In the genomic region with DNA sequence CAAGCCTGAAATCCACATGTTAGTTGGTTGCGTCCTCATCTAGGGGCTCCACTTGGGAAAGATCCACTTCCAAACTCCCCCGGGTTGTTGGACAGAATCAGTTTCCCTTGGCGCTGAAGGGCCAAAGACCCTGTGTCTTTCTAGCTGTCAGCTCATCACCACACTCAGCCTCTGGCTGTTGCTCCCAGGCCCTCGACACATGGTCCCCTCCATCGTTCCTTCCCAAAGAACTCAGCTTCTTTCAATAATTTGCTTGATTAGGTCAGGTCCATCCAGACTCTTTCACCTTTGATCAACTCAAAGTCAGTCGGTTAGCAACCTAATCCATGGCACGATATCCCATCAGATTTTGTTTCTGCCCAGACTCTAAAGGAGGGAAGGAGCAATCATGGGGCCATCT, we compare ENCODE assay signal across 2 cellular contexts.
TF ChIP-seq lines count a peak whose summit lies in the region.

No MANE protein-coding gene starts in this region.

TF ChIP-seq in HepG2, 621 proteins besides CTCF, POLR2A, EP300 and RAD21 (continued from another document):
- TF ChIP-seq, protein P1, sequence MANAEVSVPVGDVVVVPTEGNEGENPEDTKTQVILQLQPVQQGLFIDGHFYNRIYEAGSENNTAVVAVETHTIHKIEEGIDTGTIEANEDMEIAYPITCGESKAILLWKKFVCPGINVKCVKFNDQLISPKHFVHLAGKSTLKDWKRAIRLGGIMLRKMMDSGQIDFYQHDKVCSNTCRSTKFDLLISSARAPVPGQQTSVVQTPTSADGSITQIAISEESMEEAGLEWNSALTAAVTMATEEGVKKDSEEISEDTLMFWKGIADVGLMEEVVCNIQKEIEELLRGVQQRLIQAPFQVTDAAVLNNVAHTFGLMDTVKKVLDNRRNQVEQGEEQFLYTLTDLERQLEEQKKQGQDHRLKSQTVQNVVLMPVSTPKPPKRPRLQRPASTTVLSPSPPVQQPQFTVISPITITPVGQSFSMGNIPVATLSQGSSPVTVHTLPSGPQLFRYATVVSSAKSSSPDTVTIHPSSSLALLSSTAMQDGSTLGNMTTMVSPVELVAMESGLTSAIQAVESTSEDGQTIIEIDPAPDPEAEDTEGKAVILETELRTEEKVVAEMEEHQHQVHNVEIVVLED (CRISPR knock-in tag; IDR thresholded peaks at IDR 0.05; ENCODE audit: borderline replicate concordance): no peak
TF ChIP-seq in HepG2: peak in this region for 1.

TF ChIP-seq in neural cell, 6 proteins besides CTCF, POLR2A, EP300 and RAD21 (continued from another document):
- TF ChIP-seq, protein P2, sequence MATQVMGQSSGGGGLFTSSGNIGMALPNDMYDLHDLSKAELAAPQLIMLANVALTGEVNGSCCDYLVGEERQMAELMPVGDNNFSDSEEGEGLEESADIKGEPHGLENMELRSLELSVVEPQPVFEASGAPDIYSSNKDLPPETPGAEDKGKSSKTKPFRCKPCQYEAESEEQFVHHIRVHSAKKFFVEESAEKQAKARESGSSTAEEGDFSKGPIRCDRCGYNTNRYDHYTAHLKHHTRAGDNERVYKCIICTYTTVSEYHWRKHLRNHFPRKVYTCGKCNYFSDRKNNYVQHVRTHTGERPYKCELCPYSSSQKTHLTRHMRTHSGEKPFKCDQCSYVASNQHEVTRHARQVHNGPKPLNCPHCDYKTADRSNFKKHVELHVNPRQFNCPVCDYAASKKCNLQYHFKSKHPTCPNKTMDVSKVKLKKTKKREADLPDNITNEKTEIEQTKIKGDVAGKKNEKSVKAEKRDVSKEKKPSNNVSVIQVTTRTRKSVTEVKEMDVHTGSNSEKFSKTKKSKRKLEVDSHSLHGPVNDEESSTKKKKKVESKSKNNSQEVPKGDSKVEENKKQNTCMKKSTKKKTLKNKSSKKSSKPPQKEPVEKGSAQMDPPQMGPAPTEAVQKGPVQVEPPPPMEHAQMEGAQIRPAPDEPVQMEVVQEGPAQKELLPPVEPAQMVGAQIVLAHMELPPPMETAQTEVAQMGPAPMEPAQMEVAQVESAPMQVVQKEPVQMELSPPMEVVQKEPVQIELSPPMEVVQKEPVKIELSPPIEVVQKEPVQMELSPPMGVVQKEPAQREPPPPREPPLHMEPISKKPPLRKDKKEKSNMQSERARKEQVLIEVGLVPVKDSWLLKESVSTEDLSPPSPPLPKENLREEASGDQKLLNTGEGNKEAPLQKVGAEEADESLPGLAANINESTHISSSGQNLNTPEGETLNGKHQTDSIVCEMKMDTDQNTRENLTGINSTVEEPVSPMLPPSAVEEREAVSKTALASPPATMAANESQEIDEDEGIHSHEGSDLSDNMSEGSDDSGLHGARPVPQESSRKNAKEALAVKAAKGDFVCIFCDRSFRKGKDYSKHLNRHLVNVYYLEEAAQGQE (IDR thresholded peaks at IDR 0.05; ENCODE audit: borderline replicate concordance): no peak
- TF ChIP-seq SMC3 (conservative IDR thresholded peaks at IDR 0.05; ENCODE audit: poor library complexity): no peak
